Comparison of ENCODE assay signal across 1 cellular context in genomic region chr5:180516440-180516839, GRCh38.
TF ChIP-seq lines count a peak whose summit lies in the region.

No MANE protein-coding gene starts in this region.

TF ChIP-seq in GM23338, 12 proteins besides CTCF, POLR2A, EP300 and RAD21 (continued from another document):
- no peak for TF ChIP-seq ZNF462 (CRISPR knock-in tag; IDR thresholded peaks at IDR 0.05)
- no peak for TF ChIP-seq JUNB (IDR thresholded peaks at IDR 0.05; ENCODE audit: unreplicated experiment)
- no peak for TF ChIP-seq CREB1 (CRISPR knock-in tag; IDR thresholded peaks at IDR 0.05; ENCODE audit: low read depth)
- no peak for TF ChIP-seq REST (IDR thresholded peaks at IDR 0.05; ENCODE audit: unreplicated experiment)
- no peak for TF ChIP-seq POLR2AphosphoS5 (IDR thresholded peaks at IDR 0.05; ENCODE audit: low read depth)
- no peak for TF ChIP-seq STAT1 (IDR thresholded peaks at IDR 0.05; ENCODE audit: unreplicated experiment)
- TF ChIP-seq EZH2 (IDR thresholded peaks at IDR 0.05; ENCODE audit: low read depth, unreplicated experiment), result no peak
- TF ChIP-seq NANOG (IDR thresholded peaks at IDR 0.05; ENCODE audit: borderline replicate concordance), result no peak
- no peak for TF ChIP-seq ZNF331 (CRISPR knock-in tag; IDR thresholded peaks at IDR 0.05; ENCODE audit: low read depth)
- TF ChIP-seq EZH2phosphoT487 (IDR thresholded peaks at IDR 0.05; ENCODE audit: unreplicated experiment), result no peak
